In the genomic region with DNA sequence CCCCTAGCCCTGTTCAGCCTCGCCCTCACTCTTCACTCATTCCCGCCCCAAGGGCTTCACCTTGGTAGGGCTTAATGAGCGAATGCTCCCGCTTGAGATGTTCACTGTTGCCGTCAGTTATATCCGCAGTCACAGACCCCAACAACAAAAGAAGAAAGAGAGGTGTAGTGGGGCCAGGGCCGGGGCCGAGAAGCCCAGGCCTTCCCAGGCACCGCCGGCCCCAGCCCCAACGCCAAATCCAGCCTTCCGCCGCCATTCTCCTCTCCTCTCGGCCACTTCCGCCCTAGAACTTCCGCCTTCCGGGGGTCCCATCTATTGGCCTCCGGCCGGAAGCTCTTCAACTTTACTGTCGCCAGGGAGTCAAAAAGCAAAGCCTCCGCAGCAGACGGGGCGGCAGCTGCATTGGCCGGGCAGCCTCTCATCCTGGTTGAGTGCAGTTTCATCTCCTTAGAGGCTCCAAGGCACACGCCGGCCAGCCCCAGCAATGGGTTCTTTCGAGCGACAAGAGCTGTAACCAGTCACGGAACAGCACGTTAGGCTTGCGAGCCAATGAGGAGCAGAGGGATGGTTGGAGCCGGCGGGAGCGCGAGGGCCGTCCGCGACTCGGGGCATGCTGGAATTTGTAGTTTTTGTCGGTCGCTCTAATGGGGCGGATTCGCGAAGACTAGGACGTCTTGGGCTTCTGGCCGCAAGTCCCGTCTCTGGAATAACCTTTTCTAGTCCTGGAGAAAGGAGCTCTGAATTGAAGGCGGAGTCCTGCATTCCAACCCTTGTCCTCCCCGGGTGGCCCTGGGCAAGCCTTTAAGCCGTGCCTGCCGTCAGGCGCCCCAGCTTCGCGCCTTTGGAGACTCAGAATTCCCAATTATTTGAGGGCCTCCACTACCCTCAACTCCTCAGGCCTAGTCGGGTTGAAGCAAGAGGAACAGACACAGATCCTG, we compare ENCODE assay signal across 8 cellular contexts. TPM values are rescaled to one million over a fixed set of nuclear protein-coding genes. Genes with fewer than 3 reads are reported as not detected.
DNase-seq lines count a peak whose midpoint lies in the region; ATAC-seq and TF ChIP-seq lines count a peak whose summit lies in the region.

Gene LMAN2 (minus strand): TSS at position 277 of the 938 bp plus-strand sequence. CDS start 21 bp downstream, at position 256.

- H3K27ac ChIP-seq in CD8-positive, alpha-beta T cell (ENCODE audit: low read depth, low read length), result peak within 1 kb of the TSS; percentile 89
- H3K27ac ChIP-seq in effector memory CD4-positive, alpha-beta T cell (ENCODE audit: insufficient read depth, low read length, poor library complexity, severe bottlenecking), result peak within 1 kb of the TSS; percentile 94

- peak within 1 kb of the TSS; percentile 90 for H3K4me3 ChIP-seq in CD8-positive, alpha-beta T cell (ENCODE audit: low read depth, low read length)
- peak within 1 kb of the TSS; percentile 79 for H3K4me3 ChIP-seq in effector memory CD4-positive, alpha-beta T cell (ENCODE audit: insufficient read depth, low read depth, low read length, poor library complexity, severe bottlenecking)

- H3K9me3 ChIP-seq in CD8-positive, alpha-beta T cell (ENCODE audit: low read length), result no peaks in the 10 kb centered on the region
- H3K9me3 ChIP-seq in effector memory CD4-positive, alpha-beta T cell (ENCODE audit: control insufficient read depth, low read length), result no peaks in the 10 kb centered on the region

- ATAC-seq in CD8-positive, alpha-beta T cell, result peak; percentile 97
- ATAC-seq in GM19467 (IDR thresholded peaks at IDR 0.05; ENCODE audit: unreplicated experiment) (peak; percentile 91), memory B cell (ENCODE audit: low read depth) (peak; percentile 96)

- POLR2A ChIA-PET in CD8-positive, alpha-beta T cell (lab: Charles Lee), result interaction anchor here (0.6 to 2.7 kb wide), 15 partner anchors 9 to 240 kb away, joined by 3 to 13 read pairs (median 4); partner anchors contain the start of genes GRK6, SLC34A1 and TMED9

- CTCF ChIA-PET in CD8-positive, alpha-beta T cell (lab: Charles Lee), result interaction anchor here (0.8 to 6.1 kb wide), 12 partner anchors 10 to 104 kb away, joined by 3 to 36 read pairs (median 6); partner anchors contain the start of gene GRK6

- peaks cover 37% of the 10 kb centered on the region for H3K36me3 Mint-ChIP-seq in CD8-positive, alpha-beta T cell
- peaks cover 10% of the 10 kb centered on the region for H3K36me3 Mint-ChIP-seq in memory B cell

- peaks cover 72% of the 10 kb centered on the region for H3K4me1 Mint-ChIP-seq in CD8-positive, alpha-beta T cell (ENCODE audit: low read depth)
- H3K4me1 Mint-ChIP-seq in memory B cell, result peaks cover 31% of the 10 kb centered on the region

- no peak for TF ChIP-seq CTCF in CD8-positive, alpha-beta T cell (IDR thresholded peaks at IDR 0.05)

- no peaks in the 10 kb centered on the region for H3K27me3 Mint-ChIP-seq in CD8-positive, alpha-beta T cell (ENCODE audit: low read depth)
- H3K27me3 Mint-ChIP-seq in memory B cell, result no peaks in the 10 kb centered on the region

- peak within 1 kb of the TSS; percentile 96 for H3K4me3 Mint-ChIP-seq in CD8-positive, alpha-beta T cell
- peak within 1 kb of the TSS; percentile 98 for H3K4me3 Mint-ChIP-seq in memory B cell

- H3K9me3 Mint-ChIP-seq in CD8-positive, alpha-beta T cell, result no peaks in the 10 kb centered on the region
- H3K9me3 Mint-ChIP-seq in memory B cell, result peaks cover 2% of the 10 kb centered on the region

- peaks cover 16% of the 10 kb centered on the region for H3K36me3 ChIP-seq in CD8-positive, alpha-beta T cell (ENCODE audit: insufficient read depth, low read length)
- H3K36me3 ChIP-seq in effector memory CD4-positive, alpha-beta T cell (ENCODE audit: control insufficient read depth, insufficient read depth, low read length), result peaks cover 18% of the 10 kb centered on the region

- H3K4me1 ChIP-seq in CD8-positive, alpha-beta T cell (ENCODE audit: insufficient read depth, low read length), result peaks cover 55% of the 10 kb centered on the region
- peaks cover 26% of the 10 kb centered on the region for H3K4me1 ChIP-seq in effector memory CD4-positive, alpha-beta T cell (ENCODE audit: control insufficient read depth, insufficient read depth, low read length, poor library complexity, severe bottlenecking)

- intact Hi-C loops in CD8-positive, alpha-beta T cell (cut with DNase I, micrococcal nuclease), result loop anchor here (1.0 to 10.0 kb wide), 9 partner anchors 12 to 1847 kb away; partner anchors contain the start of genes HIGD2A (in 2 of the 2), NOP16 (in 2 of the 2), B4GALT7 (in 1 of the 2) and FAM193B (in 1 of the 2)

- H3K27me3 ChIP-seq in CD8-positive, alpha-beta T cell (ENCODE audit: insufficient read depth, low read length), result no peaks in the 10 kb centered on the region
- H3K27me3 ChIP-seq in effector memory CD4-positive, alpha-beta T cell (replicated peaks; ENCODE audit: control insufficient read depth, insufficient read depth, low read length, poor library complexity, severe bottlenecking), result no peaks in the 10 kb centered on the region

- DNase-seq in CD8-positive, alpha-beta T cell, result peak; percentile 82 to 94 (median 87)
- DNase-seq in HS-5 (ENCODE audit: low read depth) (peak; percentile 90), memory B cell (ENCODE audit: low spot score in 2 of 2) (peak; percentile 89 to 92)
- peak; percentile 95 for DNase-seq in NK-92 treated with Interleukin-12 subunit alpha and Interleukin-12 subunit beta, amount 100 ng/mL, for 24 hours (lab: John Stamatoyannopoulos, UW)
- peak; percentile 98 for DNase-seq in activated CD8-positive, alpha-beta memory T cell treated with anti-CD3 and anti-CD28 coated beads for 24 hours
- peak; percentile 77 to 89 (median 87) for DNase-seq in effector memory CD4-positive, alpha-beta T cell
- peak; percentile 78 for DNase-seq in stimulated activated CD8-positive, alpha-beta memory T cell treated with anti-CD3 and anti-CD28 coated beads, Interleukin-12 subunit alpha, Interleukin-12 subunit beta, amount 100 ng/mL, for 24 hours (ENCODE audit: extremely low read depth)

- H3K27ac Mint-ChIP-seq in CD8-positive, alpha-beta T cell, result peak within 1 kb of the TSS; percentile 99
- peak within 1 kb of the TSS; percentile 97 for H3K27ac Mint-ChIP-seq in memory B cell

RNA-seq across cellular contexts. Expression of gene LMAN2, which starts in this region (rescaled TPM):
- 10 to 100 TPM; 49.0 to 61.4 TPM for total RNA-seq in CD8-positive, alpha-beta T cell

Comparison
In these comparisons a context has a peak if more than half of its experiments do, and no peak if none do; other contexts are left out.
1. Peak in every context shown above with its lines: DNase-seq, ATAC-seq, H3K4me3 ChIP-seq and H3K27ac ChIP-seq.